In genomic region chr3:125923324-125924115, GRCh38 we compare ENCODE assay signal across 10 cellular contexts. TPM values are rescaled to one million over a fixed set of nuclear protein-coding genes. Genes with fewer than 3 reads are reported as not detected.
"Had no signal": no experiment of that assay in that cellular context is flagged by ENCODE, and none has a peak within 500 bp of the region (broad histone marks: within the 10 kb centered on the region; RNA-seq: fewer than 3 reads in every experiment).

No MANE protein-coding gene starts in this region.

RNA-seq across cellular contexts. Expression of gene ROPN1B, which starts 45.5 kb away (rescaled TPM):
- total RNA-seq: activated CD4-positive, alpha-beta memory T cell treated with anti-CD3 and anti-CD28 coated beads, Interleukin-2, amount 10 ng/mL, durations not matched to agents 7 days and 5 days; activated CD4-positive, alpha-beta T cell treated with anti-CD3 and anti-CD28 coated beads, Interleukin-2, amount 10 ng/mL, durations not matched to agents 24 days and 14 days; activated naive CD4-positive, alpha-beta T cell treated with anti-CD3 and anti-CD28 coated beads for 36 hours; activated naive CD8-positive, alpha-beta T cell treated with anti-CD3 and anti-CD28 coated beads, Interleukin-2, amount 10 ng/mL, durations not matched to agents 7 days and 5 days; activated T-cell treated with anti-CD3 and anti-CD28 coated beads, Interleukin-2, amount 50 U/mL, for 72 hours; fibroblast of lung; glomerular endothelial cell; mesenteric fat pad; mucosa of gallbladder; naive thymus-derived CD4-positive, alpha-beta T cell had no signal
- polyA plus RNA-seq: fibroblast of lung had no signal
